Comparison of ENCODE assay signal across 1 cellular context in genomic region chr6:42118162-42119001, GRCh38.
TF ChIP-seq lines count a peak whose summit lies in the region.

No MANE protein-coding gene starts in this region.

TF ChIP-seq in HepG2, 621 proteins besides CTCF, POLR2A, EP300 and RAD21 (continued from another document):
- TF ChIP-seq ZC3H4 (CRISPR knock-in tag; IDR thresholded peaks at IDR 0.05; ENCODE audit: borderline replicate concordance) (no peak), CBX5 (CRISPR knock-in tag; IDR thresholded peaks at IDR 0.05; ENCODE audit: borderline replicate concordance) (peak; percentile 80; the same call in 1 of the 2 replicates), ZNF792 (CRISPR knock-in tag; IDR thresholded peaks at IDR 0.05) (no peak), POLR2AphosphoS2 (IDR thresholded peaks at IDR 0.05; ENCODE audit: low read depth, low read length) (no peak), MTF1 (CRISPR knock-in tag; IDR thresholded peaks at IDR 0.05) (no peak), PHF20 (CRISPR knock-in tag; IDR thresholded peaks at IDR 0.05) (no peak; the same call in 1 of the 2 replicates), AKAP8 (CRISPR knock-in tag; IDR thresholded peaks at IDR 0.05) (no peak), KDM3A (CRISPR knock-in tag; IDR thresholded peaks at IDR 0.05; ENCODE audit: low read depth) (no peak), GPN1 (CRISPR knock-in tag; IDR thresholded peaks at IDR 0.05; ENCODE audit: borderline replicate concordance) (no peak), SUZ12 (IDR thresholded peaks at IDR 0.05; ENCODE audit: low read depth, low read length) (no peak), SAFB2 (CRISPR knock-in tag; IDR thresholded peaks at IDR 0.05; ENCODE audit: borderline replicate concordance, low read depth) (peak; percentile 86; the same call in 1 of the 2 replicates), IRX3 (CRISPR knock-in tag; IDR thresholded peaks at IDR 0.05; ENCODE audit: borderline replicate concordance, low read depth) (no peak), STAG1 (CRISPR knock-in tag; IDR thresholded peaks at IDR 0.05) (0 out of 2 replicates have a peak, but pooled peaks have one; percentile 15), ZNF350 (CRISPR knock-in tag; IDR thresholded peaks at IDR 0.05; ENCODE audit: borderline replicate concordance, low read depth) (peak; percentile 82; the same call in 1 of the 2 replicates), KDM6A (CRISPR knock-in tag; IDR thresholded peaks at IDR 0.05; ENCODE audit: low read depth) (no peak), NRL (CRISPR knock-in tag; IDR thresholded peaks at IDR 0.05; ENCODE audit: borderline replicate concordance) (peak; percentile 79; the same call in 1 of the 2 replicates), SNRNP70 (IDR thresholded peaks at IDR 0.05; ENCODE audit: low read depth, low read length) (no peak), ETV6 (CRISPR knock-in tag; conservative IDR thresholded peaks at IDR 0.05) (peak; percentile 68; the same call in 1 of the 2 replicates)
- TF ChIP-seq, protein P1, sequence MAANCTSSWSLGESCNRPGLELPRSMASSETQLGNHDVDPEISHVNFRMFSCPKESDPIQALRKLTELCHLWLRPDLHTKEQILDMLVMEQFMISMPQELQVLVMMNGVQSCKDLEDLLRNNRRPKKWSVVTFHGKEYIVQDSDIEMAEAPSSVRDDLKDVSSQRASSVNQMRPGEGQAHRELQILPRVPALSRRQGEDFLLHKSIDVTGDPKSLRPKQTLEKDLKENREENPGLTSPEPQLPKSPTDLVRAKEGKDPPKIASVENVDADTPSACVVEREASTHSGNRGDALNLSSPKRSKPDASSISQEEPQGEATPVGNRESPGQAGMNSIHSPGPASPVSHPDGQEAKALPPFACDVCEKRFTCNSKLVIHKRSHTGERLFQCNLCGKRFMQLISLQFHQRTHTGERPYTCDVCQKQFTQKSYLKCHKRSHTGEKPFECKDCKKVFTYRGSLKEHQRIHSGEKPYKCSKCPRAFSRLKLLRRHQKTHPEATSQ (CRISPR knock-in tag; IDR thresholded peaks at IDR 0.05; ENCODE audit: borderline replicate concordance): no peak
TF ChIP-seq in HepG2: peak in this region for 127.
